ENCODE assay signal across 8 cellular contexts in the genomic region with DNA sequence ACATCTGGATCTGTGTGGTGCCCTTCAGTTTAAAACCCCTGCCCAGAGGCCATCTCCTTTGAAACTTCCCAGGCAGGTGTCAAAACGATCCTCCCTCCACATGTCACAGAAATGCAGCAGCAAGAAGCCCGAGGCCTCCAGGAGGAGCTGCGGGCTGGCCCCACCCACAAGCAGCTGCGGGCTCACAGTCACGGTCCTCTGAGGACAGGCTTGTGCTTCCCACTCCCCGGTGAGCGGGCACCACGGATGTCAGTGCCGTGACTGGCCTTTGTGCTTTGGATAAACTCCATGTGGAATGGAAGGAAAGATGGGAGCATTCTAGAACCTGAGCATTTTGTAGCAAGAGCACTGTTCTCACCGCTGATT.
DNase-seq lines count a peak whose midpoint lies in the region; ATAC-seq and TF ChIP-seq lines count a peak whose summit lies in the region.

No MANE protein-coding gene starts in this region.

- WGBS in trophoblast cell (ENCODE audit: extremely low coverage, insufficient coverage, insufficient read length): no CpG with 5 or more reads among the region's 10 CpGs

- TF ChIP-seq CTCF in dorsolateral prefrontal cortex (IDR thresholded peaks at IDR 0.05 in 54 of 56, conservative IDR thresholded peaks at IDR 0.05 in 2 of 56; ENCODE audit: low read depth in 1 of 56, partially characterized antibody in 56 of 56): no peak

- H2AFZ ChIP-seq in trophoblast cell (ENCODE audit: insufficient read depth, low read length, poor library complexity): no peak overlapping the region

- no peak overlapping the region for H4K8ac ChIP-seq in trophoblast cell (ENCODE audit: low read depth, low read length)

- H3K4me3 ChIP-seq in dorsolateral prefrontal cortex (peak overlapping the region in 17 of 59 donors; percentile 0 to 41 (median 26)), trophoblast cell (ENCODE audit: low read depth, low read length) (no peak overlapping the region)

- no peak overlapping the region for H4K91ac ChIP-seq in trophoblast cell (ENCODE audit: low read depth, low read length)

- no peak overlapping the region for H4K12ac ChIP-seq in trophoblast cell (ENCODE audit: low read depth, low read length)

- peaks cover 12 to 17% of the 10 kb centered on the region in 2 experiments for H3K4me1 ChIP-seq in trophoblast cell (ENCODE audit: control insufficient read depth in 1 of 2, insufficient read depth in 2 of 2, low read length in 2 of 2)

- ATAC-seq in esophagus mucosa: no peak
- no peak for ATAC-seq in GM18873 (IDR thresholded peaks at IDR 0.05; ENCODE audit: low FRiP score, unreplicated experiment)

- H3K14ac ChIP-seq in trophoblast cell (ENCODE audit: low read length): no peak overlapping the region

- H3K4ac ChIP-seq in trophoblast cell (ENCODE audit: low read depth, low read length): no peak overlapping the region

- no peak overlapping the region for H3K4me2 ChIP-seq in trophoblast cell (ENCODE audit: low read length)

- H3K23ac ChIP-seq in trophoblast cell (ENCODE audit: low read length): no peak overlapping the region

- no peaks in the 10 kb centered on the region for H3K79me1 ChIP-seq in trophoblast cell (ENCODE audit: low read length)

- DNase-seq in EL (peak; percentile 55), NCI-H2196 treated with DMSO at 0.1 percent for 48 hours (lab: John Stamatoyannopoulos, UW; ENCODE audit: unreplicated experiment) (peak; percentile 50), dorsolateral prefrontal cortex (no peak), trophoblast cell (peak; percentile 93 to 94), Ammon's horn (ENCODE audit: low spot score) (no peak), NK-92 (lab: John Stamatoyannopoulos, UW; ENCODE audit: unreplicated experiment) (no peak)

- intact Hi-C loops in dorsolateral prefrontal cortex (cut with DNase I): no loop called here

- no peaks in the 10 kb centered on the region for H3K36me3 ChIP-seq in trophoblast cell (ENCODE audit: control insufficient read depth in 1 of 2, insufficient read depth in 2 of 2, low read length in 2 of 2)

- H2BK120ac ChIP-seq in trophoblast cell (ENCODE audit: insufficient read depth, low read length, poor library complexity): no peak overlapping the region

- no peak overlapping the region for H3K9ac ChIP-seq in trophoblast cell (ENCODE audit: low read length)

- H3K27me3 ChIP-seq in dorsolateral prefrontal cortex: no peaks in the 10 kb centered on the region
- H3K27me3 ChIP-seq in trophoblast cell (ENCODE audit: insufficient read depth, low read length): no peaks in the 10 kb centered on the region

- H2AK5ac ChIP-seq in trophoblast cell (ENCODE audit: low read length): no peak overlapping the region

- peaks cover 1% of the 10 kb centered on the region for H3K9me3 ChIP-seq in trophoblast cell (ENCODE audit: insufficient read depth, low read depth, low read length)

- H3K79me2 ChIP-seq in trophoblast cell (ENCODE audit: control insufficient read depth, insufficient read depth, low read length, poor library complexity): no peaks in the 10 kb centered on the region

- no peak overlapping the region for H2BK12ac ChIP-seq in trophoblast cell (ENCODE audit: low read length)

- H2BK5ac ChIP-seq in trophoblast cell (ENCODE audit: low read depth, low read length, poor library complexity): no peak overlapping the region

- H3K18ac ChIP-seq in trophoblast cell (ENCODE audit: low read length): no peak overlapping the region

- H3K27ac ChIP-seq in dorsolateral prefrontal cortex: peak overlapping the region in 46 of 59 donors; percentile 11 to 93 (median 78)
- no peak overlapping the region for H3K27ac ChIP-seq in trophoblast cell (ENCODE audit: low read depth, low read length)

Comparison
In these comparisons a context has a peak if more than half of its experiments do, and no peak if none do; other contexts are left out.
1. DNase-seq: peak in EL (single experiment), NCI-H2196 treated with DMSO at 0.1 percent for 48 hours (single experiment) and trophoblast cell (2 of 2); none in dorsolateral prefrontal cortex (0 of 10), Ammon's horn (single experiment) and NK-92 (single experiment).